Comparison of ENCODE assay signal across 29 cellular contexts in genomic region chr6:29933955-29934354, GRCh38.
"Had no signal": no experiment of that assay in that cellular context is flagged by ENCODE, and none has a peak within 500 bp of the region (broad histone marks: within the 10 kb centered on the region; RNA-seq: fewer than 3 reads in every experiment).

No MANE protein-coding gene starts in this region.

- H3K27ac ChIP-seq: ascending aorta, cardiac muscle cell, SJCRH30, SK-N-MC, WERI-Rb-1 had no signal

- H3K27ac Mint-ChIP-seq: activated CD4-positive, alpha-beta T cell treated with anti-CD3 and anti-CD28 coated beads, Interleukin-2, amount 10 ng/mL, durations not matched to agents 7 days and 5 days; activated CD8-positive, alpha-beta memory T cell treated with anti-CD3 and anti-CD28 coated beads, Interleukin-2, amount 10 ng/mL, durations not matched to agents 7 days and 5 days; activated naive CD8-positive, alpha-beta T cell treated with anti-CD3 and anti-CD28 coated beads, Interleukin-2, amount 10 ng/mL, durations not matched to agents 7 days and 5 days; activated T-cell treated with anti-CD3 and anti-CD28 coated beads, Interleukin-2, amount 50 U/mL, for 72 hours; activated T-helper 17 cell treated with anti-CD3 and anti-CD28 coated beads, Interleukin-2, amount 50 U/mL, for 72 hours had no signal

- ATAC-seq: activated CD8-positive, alpha-beta memory T cell treated with anti-CD3 and anti-CD28 coated beads, Interleukin-2, amount 10 ng/mL, durations not matched to agents 7 days and 5 days; activated T-cell treated with anti-CD3 and anti-CD28 coated beads, Interleukin-2, amount 50 U/mL, for 72 hours; activated T-helper 17 cell treated with anti-CD3 and anti-CD28 coated beads, Interleukin-2, amount 50 U/mL, for 72 hours; K562; Panc1 had no signal

- H3K9me3 ChIP-seq: ascending aorta, SJCRH30 had no signal

- H3K9me3 Mint-ChIP-seq: activated T-helper 17 cell treated with anti-CD3 and anti-CD28 coated beads, Interleukin-2, amount 50 U/mL, for 72 hours; central memory CD8-positive, alpha-beta T cell had no signal

- H3K36me3 ChIP-seq: ascending aorta, cardiac muscle cell, SJCRH30, WERI-Rb-1 had no signal

- H3K4me1 ChIP-seq: ascending aorta, SJCRH30 had no signal

- H3K4me3 Mint-ChIP-seq: activated CD4-positive, alpha-beta T cell treated with anti-CD3 and anti-CD28 coated beads, Interleukin-2, amount 10 ng/mL, durations not matched to agents 7 days and 5 days; activated CD8-positive, alpha-beta memory T cell treated with anti-CD3 and anti-CD28 coated beads, Interleukin-2, amount 10 ng/mL, durations not matched to agents 7 days and 5 days; activated naive CD8-positive, alpha-beta T cell treated with anti-CD3 and anti-CD28 coated beads, Interleukin-2, amount 10 ng/mL, durations not matched to agents 7 days and 5 days; activated T-cell treated with anti-CD3 and anti-CD28 coated beads, Interleukin-2, amount 50 U/mL, for 72 hours; activated T-helper 17 cell treated with anti-CD3 and anti-CD28 coated beads, Interleukin-2, amount 50 U/mL, for 72 hours; central memory CD8-positive, alpha-beta T cell had no signal

- H3K4me1 Mint-ChIP-seq: activated CD8-positive, alpha-beta memory T cell treated with anti-CD3 and anti-CD28 coated beads, Interleukin-2, amount 10 ng/mL, durations not matched to agents 7 days and 5 days; activated naive CD8-positive, alpha-beta T cell treated with anti-CD3 and anti-CD28 coated beads, Interleukin-2, amount 10 ng/mL, durations not matched to agents 7 days and 5 days; activated T-helper 17 cell treated with anti-CD3 and anti-CD28 coated beads, Interleukin-2, amount 50 U/mL, for 72 hours had no signal

- DNase-seq: activated CD4-positive, alpha-beta T cell treated with anti-CD3 and anti-CD28 coated beads, Interleukin-2, amount 10 ng/mL, durations not matched to agents 7 days and 5 days; activated CD4-positive, alpha-beta T cell treated with anti-CD3 and anti-CD28 coated beads, Interleukin-2, amount 50 U/mL, for 48 hours; activated CD8-positive, alpha-beta memory T cell treated with anti-CD3 and anti-CD28 coated beads for 24 hours; activated CD8-positive, alpha-beta memory T cell treated with anti-CD3 and anti-CD28 coated beads, Interleukin-2, amount 10 ng/mL, durations not matched to agents 7 days and 5 days; activated effector memory CD4-positive, alpha-beta T cell treated with anti-CD3 and anti-CD28 coated beads, Interleukin-2, amount 50 U/mL, for 16 hours; activated naive CD4-positive, alpha-beta T cell; activated naive CD4-positive, alpha-beta T cell treated with anti-CD3 and anti-CD28 coated beads, Interleukin-2, amount 50 U/mL, for 16 hours; activated naive CD8-positive, alpha-beta T cell treated with anti-CD3 and anti-CD28 coated beads, Interleukin-2, amount 10 ng/mL, durations not matched to agents 7 days and 5 days; activated T-cell treated with anti-CD3 and anti-CD28 coated beads, Interleukin-2, amount 50 U/mL, for 1 hour; activated T-cell treated with anti-CD3 and anti-CD28 coated beads, Interleukin-2, amount 50 U/mL, for 72 hours; amygdala; IMR-90; NCI-H1105; NCI-H1417 treated with DMSO at 0.1 percent for 48 hours; NCI-H1694 treated with DMSO at 0.1 percent for 48 hours; NCI-H2081; NCI-H2171; NCI-H510A; SHP77; SJCRH30; T1000; WERI-Rb-1 had no signal

- H3K27me3 Mint-ChIP-seq: activated CD8-positive, alpha-beta memory T cell treated with anti-CD3 and anti-CD28 coated beads, Interleukin-2, amount 10 ng/mL, durations not matched to agents 7 days and 5 days; activated T-helper 17 cell treated with anti-CD3 and anti-CD28 coated beads, Interleukin-2, amount 50 U/mL, for 72 hours; central memory CD8-positive, alpha-beta T cell had no signal

- H3K4me3 ChIP-seq: ascending aorta, cardiac muscle cell, K562, SJCRH30, SK-N-MC had no signal

- H3K27me3 ChIP-seq: ascending aorta, cardiac muscle cell, SJCRH30 had no signal
